12 cellular contexts compared by ENCODE assay signal in genomic region chr7:39357648-39358047, GRCh38.
A peak's percentile ranks its signal among the peaks of the same experiment; 100 is the strongest.
DNase-seq lines count a peak whose midpoint lies in the region; TF ChIP-seq lines count a peak whose summit lies in the region.
"Had no signal": no experiment of that assay in that cellular context is flagged by ENCODE, and none has a peak within 500 bp of the region (broad histone marks: within the 10 kb centered on the region; RNA-seq: fewer than 3 reads in every experiment).

No MANE protein-coding gene starts in this region.

- H3K56ac ChIP-seq in H9 (ENCODE audit: insufficient read length, low read depth, low read length) = no peak overlapping the region
- no peak overlapping the region for H3K56ac ChIP-seq in mesendoderm (ENCODE audit: low read length)

- TF ChIP-seq CTCF in H9 (conservative IDR thresholded peaks at IDR 0.05) (peak; percentile 90), astrocyte of the spinal cord (IDR thresholded peaks at IDR 0.05; ENCODE audit: low read depth, low read length) (peak; percentile 40), right atrium auricular region (IDR thresholded peaks at IDR 0.05) (peak in 1 of 2 donors; percentile 29)

- DNase-seq in DMS53 (lab: John Stamatoyannopoulos, UW) = peak; percentile 37
- DNase-seq in DMS53 treated with DMSO at 0.1 percent for 48 hours (lab: John Stamatoyannopoulos, UW; ENCODE audit: unreplicated experiment) = no peak
- DNase-seq in H9 = peak; percentile 47
- no peak for DNase-seq in astrocyte of the spinal cord (ENCODE audit: low read depth, low spot score)
- DNase-seq in mesendoderm = peak; percentile 36
- no peak for DNase-seq in activated CD4-positive, CD25-positive, alpha-beta regulatory T cell (lab: John Stamatoyannopoulos, UW)
- DNase-seq in RKO (ENCODE audit: low spot score) = no peak
- DNase-seq in right atrium auricular region (ENCODE audit: low spot score) = no peak
- DNase-seq: activated naive CD4-positive, alpha-beta T cell treated with anti-CD3 and anti-CD28 coated beads, Interleukin-2, amount 10 ng/mL, durations not matched to agents 7 days and 5 days; immature natural killer cell had no signal

- H3K4ac ChIP-seq in H9 (ENCODE audit: low read depth, low read length) = no peak overlapping the region
- H3K4ac ChIP-seq in mesendoderm (ENCODE audit: low read depth, low read length) = no peak overlapping the region

- no peaks in the 10 kb centered on the region for H3K9me3 Mint-ChIP-seq in H9
- H3K9me3 Mint-ChIP-seq: activated naive CD4-positive, alpha-beta T cell treated with anti-CD3 and anti-CD28 coated beads, Interleukin-2, amount 10 ng/mL, durations not matched to agents 7 days and 5 days; immature natural killer cell had no signal

- H3K9ac ChIP-seq in H9 (ENCODE audit: extremely low read depth, insufficient read length, low read length) (no peak overlapping the region), mesendoderm (ENCODE audit: low read length) (no peak overlapping the region)

- no peak overlapping the region for H3K27ac Mint-ChIP-seq in H9
- H3K27ac Mint-ChIP-seq: activated naive CD4-positive, alpha-beta T cell treated with anti-CD3 and anti-CD28 coated beads, Interleukin-2, amount 10 ng/mL, durations not matched to agents 7 days and 5 days; immature natural killer cell had no signal

- H3K27me3 ChIP-seq in H9 (ENCODE audit: insufficient read depth, low read length) (no peaks in the 10 kb centered on the region), mesendoderm (ENCODE audit: insufficient read depth, low read length, poor library complexity) (no peaks in the 10 kb centered on the region), right atrium auricular region (no peaks in the 10 kb centered on the region)
- H3K27me3 ChIP-seq: neutrophil, tibial nerve had no signal

- H2BK5ac ChIP-seq in H9 (ENCODE audit: insufficient read length, low read length) (no peak overlapping the region), mesendoderm (ENCODE audit: low read length) (no peak overlapping the region)

- H2AFZ ChIP-seq in H9 (ENCODE audit: low read length) = no peak overlapping the region

- no CpG with 5 or more reads among the region's 3 CpGs for WGBS in H9 (ENCODE audit: extremely low coverage, insufficient read length, low lambda C conversion rate)
- WGBS in mesendoderm (ENCODE audit: extremely low coverage, insufficient coverage, low lambda C conversion rate) = no CpG with 5 or more reads among the region's 3 CpGs

- H3K4me1 ChIP-seq in H9 (ENCODE audit: insufficient read depth, low read length) = peaks cover 6% of the 10 kb centered on the region
- peaks cover 14% of the 10 kb centered on the region for H3K4me1 ChIP-seq in mesendoderm (ENCODE audit: control insufficient read depth, low read depth, low read length)
- H3K4me1 ChIP-seq in right atrium auricular region = peaks cover 0 to 11% of the 10 kb centered on the region in 2 donors

- H2BK20ac ChIP-seq in H9 (ENCODE audit: low read depth, low read length, poor library complexity, severe bottlenecking) = no peak overlapping the region

- H3K79me1 ChIP-seq in H9 (ENCODE audit: insufficient read depth, low read depth, low read length, poor library complexity, severe bottlenecking) = no peaks in the 10 kb centered on the region
- no peaks in the 10 kb centered on the region for H3K79me1 ChIP-seq in mesendoderm (ENCODE audit: low read length)

- H3K23ac ChIP-seq in H9 (ENCODE audit: insufficient read length, low read depth, low read length) = no peak overlapping the region
- no peak overlapping the region for H3K23ac ChIP-seq in mesendoderm (ENCODE audit: low read length)

- no peak overlapping the region for H3K4me3 Mint-ChIP-seq in H9
- H3K4me3 Mint-ChIP-seq: activated naive CD4-positive, alpha-beta T cell treated with anti-CD3 and anti-CD28 coated beads, Interleukin-2, amount 10 ng/mL, durations not matched to agents 7 days and 5 days; immature natural killer cell had no signal

- H3K4me2 ChIP-seq in H9 (ENCODE audit: insufficient read depth, insufficient read length, low read length) = no peak overlapping the region
- H3K4me2 ChIP-seq in mesendoderm (ENCODE audit: low read length) = no peak overlapping the region

- H3K4me1 Mint-ChIP-seq in H9 = peaks cover 28 to 30% of the 10 kb centered on the region in 2 experiments

- H4K8ac ChIP-seq in H9 (replicated peaks; ENCODE audit: insufficient read length, low read depth, low read length) (no peak overlapping the region), mesendoderm (ENCODE audit: low read depth, low read length) (no peak overlapping the region)

- H4K20me1 ChIP-seq in H9 (ENCODE audit: control insufficient read depth, insufficient read depth, insufficient read length) = no peaks in the 10 kb centered on the region

- H3K79me2 ChIP-seq in H9 (ENCODE audit: insufficient read depth, low read length) (no peaks in the 10 kb centered on the region), mesendoderm (ENCODE audit: control insufficient read depth, insufficient read depth, low read length) (no peaks in the 10 kb centered on the region)

- H3K9me3 ChIP-seq in H9 (ENCODE audit: control insufficient read depth, low read depth, low read length) = no peaks in the 10 kb centered on the region
- H3K9me3 ChIP-seq in right atrium auricular region = no peaks in the 10 kb centered on the region
- H3K9me3 ChIP-seq: neutrophil, tibial nerve had no signal

- in situ Hi-C loops in astrocyte of the spinal cord (cut with HindIII; ENCODE audit: low sequenced_read_pairs) = no loop called here

- no peak overlapping the region for H2BK15ac ChIP-seq in H9 (ENCODE audit: low read depth, low read length)
- H2BK15ac ChIP-seq in mesendoderm (replicated peaks; ENCODE audit: low read depth) = peak overlapping the region; percentile 59

- H3K4me3 ChIP-seq in astrocyte of the spinal cord (ENCODE audit: low read depth, low read length) = no peak overlapping the region
- no peak overlapping the region for H3K4me3 ChIP-seq in mesendoderm (ENCODE audit: low read length)
- H3K4me3 ChIP-seq in right atrium auricular region = no peak overlapping the region
- H3K4me3 ChIP-seq: tibial nerve had no signal

- no peaks in the 10 kb centered on the region for H3K36me3 Mint-ChIP-seq in H9 (ENCODE audit: insufficient read depth in 1 of 3, low read depth in 3 of 3)
- H3K36me3 Mint-ChIP-seq: activated naive CD4-positive, alpha-beta T cell treated with anti-CD3 and anti-CD28 coated beads, Interleukin-2, amount 10 ng/mL, durations not matched to agents 7 days and 5 days; immature natural killer cell had no signal

- H3K27ac ChIP-seq in H9 (ENCODE audit: insufficient read length, low read depth, low read length) = no peak overlapping the region
- H3K27ac ChIP-seq in mesendoderm (ENCODE audit: low read depth, low read length) = no peak overlapping the region
- no peak overlapping the region for H3K27ac ChIP-seq in right atrium auricular region
- H3K27ac ChIP-seq: neutrophil, tibial nerve had no signal

- H2BK12ac ChIP-seq in H9 (ENCODE audit: insufficient read length, low read depth, low read length) = no peak overlapping the region

- H3K23me2 ChIP-seq in H9 (ENCODE audit: insufficient read length, low read depth, low read length, poor library complexity, severe bottlenecking) = no peaks in the 10 kb centered on the region

- no peak overlapping the region for H4K5ac ChIP-seq in H9 (ENCODE audit: insufficient read length, low read depth, low read length)
- no peak overlapping the region for H4K5ac ChIP-seq in mesendoderm (ENCODE audit: low read length)

- H3K18ac ChIP-seq in H9 (ENCODE audit: insufficient read length, low read depth, low read length) = no peak overlapping the region
- H3K18ac ChIP-seq in mesendoderm (ENCODE audit: low read length) = no peak overlapping the region

- H4K91ac ChIP-seq in H9 (ENCODE audit: insufficient read length, low read depth, low read length) = no peak overlapping the region

- H3K36me3 ChIP-seq in mesendoderm (ENCODE audit: control insufficient read depth, insufficient read depth, low read length) = no peaks in the 10 kb centered on the region
- H3K36me3 ChIP-seq in right atrium auricular region = no peaks in the 10 kb centered on the region
- H3K36me3 ChIP-seq: neutrophil, tibial nerve had no signal

- H2BK120ac ChIP-seq in H9 (ENCODE audit: low read depth, low read length, poor library complexity, severe bottlenecking) = no peak overlapping the region
- H2BK120ac ChIP-seq in mesendoderm (ENCODE audit: low read depth, low read length) = no peak overlapping the region

- H3T11ph ChIP-seq in H9 (ENCODE audit: low read length) = no peak overlapping the region

- no peaks in the 10 kb centered on the region for H3K27me3 Mint-ChIP-seq in H9 (ENCODE audit: low read depth)

- no peak overlapping the region for H2AK5ac ChIP-seq in H9 (ENCODE audit: insufficient read length, low read length)
- H2AK5ac ChIP-seq in mesendoderm (ENCODE audit: low read length) = no peak overlapping the region

- no peak overlapping the region for H3K14ac ChIP-seq in H9 (ENCODE audit: insufficient read depth, low read length)

Comparison
In these comparisons a context has a peak if more than half of its experiments do, and no peak if none do; other contexts are left out.
1. DNase-seq: peak in DMS53 (single experiment), H9 (single experiment) and mesendoderm (single experiment); none in DMS53 treated with DMSO at 0.1 percent for 48 hours (single experiment), astrocyte of the spinal cord (single experiment), activated CD4-positive, CD25-positive, alpha-beta regulatory T cell (0 of 4), RKO (single experiment) and right atrium auricular region (single experiment).